7 cellular contexts compared by ENCODE assay signal in genomic region chr6:3324262-3324942, GRCh38.
A peak's percentile ranks its signal among the peaks of the same experiment; 100 is the strongest.
DNase-seq lines count a peak whose midpoint lies in the region; ATAC-seq lines count a peak whose summit lies in the region.

No MANE protein-coding gene starts in this region.

- H3K36me3 ChIP-seq in subcutaneous abdominal adipose tissue (ENCODE audit: control insufficient read depth in 5 of 5, insufficient read depth in 5 of 5, low read length in 5 of 5) (peaks cover 0 to 7% (median 4%) of the 10 kb centered on the region in 5 donors), H7 (replicated peaks; ENCODE audit: control insufficient read depth, insufficient read depth, low read length) (no peaks in the 10 kb centered on the region)

- ATAC-seq in GM18867 (IDR thresholded peaks at IDR 0.05; ENCODE audit: unreplicated experiment) (peak; percentile 55), HG03066 (IDR thresholded peaks at IDR 0.05; ENCODE audit: low read depth, unreplicated experiment) (peak; percentile 63)

- no peaks in the 10 kb centered on the region for H3K9me3 ChIP-seq in subcutaneous abdominal adipose tissue (ENCODE audit: control insufficient read depth in 5 of 5, low read length in 5 of 5)

- H3K9ac ChIP-seq in subcutaneous abdominal adipose tissue (ENCODE audit: low read length in 5 of 5) = peak overlapping the region in 1 of 5 donors; percentile 21

- H3K27me3 ChIP-seq in subcutaneous abdominal adipose tissue (ENCODE audit: control insufficient read depth in 5 of 5, insufficient read depth in 4 of 5, low read length in 5 of 5) = no peaks in the 10 kb centered on the region
- no peaks in the 10 kb centered on the region for H3K27me3 ChIP-seq in H7 (ENCODE audit: control insufficient read depth, insufficient read depth, low read length)

- H3K4me3 ChIP-seq in subcutaneous abdominal adipose tissue (ENCODE audit: low read depth in 1 of 5, low read length in 5 of 5) (no peak overlapping the region), H7 (ENCODE audit: insufficient read depth, low read depth, low read length) (no peak overlapping the region)

- DNase-seq in amygdala (lab: John Stamatoyannopoulos, UW) = peak in 38 of 56 donors; percentile 16 to 80 (median 53)
- peak; percentile 29 for DNase-seq in inferior parietal cortex (ENCODE audit: extremely low spot score)
- DNase-seq in H7 = no peak
- no peak for DNase-seq in NCI-H2171 (lab: John Stamatoyannopoulos, UW)

- peak overlapping the region; percentile 74 for H3K27ac ChIP-seq in subcutaneous abdominal adipose tissue (ENCODE audit: low read depth, low read length)

- peaks cover 5 to 36% (median 22%) of the 10 kb centered on the region in 5 donors for H3K4me1 ChIP-seq in subcutaneous abdominal adipose tissue (ENCODE audit: control insufficient read depth in 5 of 5, insufficient read depth in 5 of 5, low read length in 5 of 5)

Comparison
In these comparisons a context has a peak if more than half of its experiments do, and no peak if none do; other contexts are left out.
1. DNase-seq: peak in amygdala (38 of 56) and inferior parietal cortex (single experiment); none in H7 (single experiment) and NCI-H2171 (single experiment).